9 cellular contexts compared by ENCODE assay signal in genomic region chr11:64231536-64231935, GRCh38. TPM values are rescaled to one million over a fixed set of nuclear protein-coding genes. Genes with fewer than 3 reads are reported as not detected.
DNase-seq lines count a peak whose midpoint lies in the region; ATAC-seq lines count a peak whose summit lies in the region.
"Had no signal": no experiment of that assay in that cellular context is flagged by ENCODE, and none has a peak within 500 bp of the region (broad histone marks: within the 10 kb centered on the region; RNA-seq: fewer than 3 reads in every experiment).

No MANE protein-coding gene starts in this region.

- H3K4me3 Mint-ChIP-seq in activated T-helper 2 cell treated with anti-CD3 and anti-CD28 coated beads, Interferon-gamma antibody, Interleukin-2, Interleukin-4, amounts not matched to agents 10 μg/mL and 5 μg/mL and 100 μg/mL, durations not matched to agents 14 hours and 24 hours and 36 hours (ENCODE audit: low read depth): peak overlapping the region; percentile 84
- H3K4me3 Mint-ChIP-seq in naive thymus-derived CD4-positive, alpha-beta T cell: peak overlapping the region; percentile 55 to 96 (median 90)

- H3K27me3 Mint-ChIP-seq in activated T-helper 2 cell treated with anti-CD3 and anti-CD28 coated beads, Interferon-gamma antibody, Interleukin-2, Interleukin-4, amounts not matched to agents 10 μg/mL and 5 μg/mL and 100 μg/mL, durations not matched to agents 14 hours and 24 hours and 36 hours (ENCODE audit: low read depth): no peaks in the 10 kb centered on the region
- H3K27me3 Mint-ChIP-seq in naive thymus-derived CD4-positive, alpha-beta T cell: no peaks in the 10 kb centered on the region

- DNase-seq in GM23248 (no peak), NCI-H748 treated with DMSO at 0.1 percent for 48 hours (lab: John Stamatoyannopoulos, UW) (no peak), KBM-7 (no peak), cerebellar nuclear complex (lab: John Stamatoyannopoulos, UW) (no peak)
- no peak for DNase-seq in activated T-helper 2 cell treated with anti-CD3 and anti-CD28 coated beads, Interferon-gamma antibody, Interleukin-2, Interleukin-4, amounts not matched to agents 10 μg/mL and 5 μg/mL and 100 μg/mL, durations not matched to agents 14 hours and 24 hours and 36 hours (ENCODE audit: low spot score)
- no peak for DNase-seq in naive thymus-derived CD4-positive, alpha-beta T cell
- no peak for DNase-seq in stimulated activated CD4-positive, alpha-beta T cell treated with anti-CD3 and anti-CD28 coated beads, Interleukin-12 subunit alpha, Interleukin-12 subunit beta, amount 100 ng/mL, for 4 hours
- DNase-seq: NCI-H2227 treated with DMSO at 0.1 percent for 48 hours had no signal

- POLR2A ChIA-PET in naive thymus-derived CD4-positive, alpha-beta T cell (lab: Charles Lee): interaction anchor here (0.8 to 8.3 kb wide), 8 partner anchors 8 to 38 kb away, joined by 3 to 94 read pairs (median 4); partner anchors contain the start of genes FERMT3, FKBP2 and PLCB3

- no peak overlapping the region for H2AFZ ChIP-seq in GM23248

- CTCF ChIA-PET in naive thymus-derived CD4-positive, alpha-beta T cell (lab: Charles Lee): interaction anchor here (2.0 kb wide), 1 partner anchor 69 kb away, joined by 6 read pairs; the partner anchor contains the start of gene CATSPERZ

- peak overlapping the region; percentile 65 to 79 (median 70); a peak in 17 of 20 replicates for H3K4me3 ChIP-seq in BLaER1 treated with 17β-estradiol and CSF1 and Interleukin-3, amounts not matched to agents 10 nM and 100 nM
- no peak overlapping the region for H3K4me3 ChIP-seq in GM23248
- H3K4me3 ChIP-seq in naive thymus-derived CD4-positive, alpha-beta T cell (ENCODE audit: low read length): no peak overlapping the region

- peaks cover 6% of the 10 kb centered on the region; the same call in 1 of the 2 replicates for H3F3A ChIP-seq in GM23248 (ENCODE audit: insufficient read depth)

- no peaks in the 10 kb centered on the region for H3K9me3 Mint-ChIP-seq in activated T-helper 2 cell treated with anti-CD3 and anti-CD28 coated beads, Interferon-gamma antibody, Interleukin-2, Interleukin-4, amounts not matched to agents 10 μg/mL and 5 μg/mL and 100 μg/mL, durations not matched to agents 14 hours and 24 hours and 36 hours
- H3K9me3 Mint-ChIP-seq in naive thymus-derived CD4-positive, alpha-beta T cell: no peaks in the 10 kb centered on the region

- peak overlapping the region in 8 of 11 experiments; percentile 38 to 89 (median 84); a peak in 14 of 22 replicates for H3K27ac ChIP-seq in BLaER1 treated with 17β-estradiol and CSF1 and Interleukin-3, amounts not matched to agents 10 nM and 100 nM
- no peak overlapping the region for H3K27ac ChIP-seq in GM23248
- H3K27ac ChIP-seq in naive thymus-derived CD4-positive, alpha-beta T cell (ENCODE audit: low read depth, low read length): peak overlapping the region; percentile 47

- no peaks in the 10 kb centered on the region for H3K9me3 ChIP-seq in BLaER1 treated with 17β-estradiol and CSF1 and Interleukin-3, amounts not matched to agents 10 nM and 100 nM (replicated peaks in 1 of 11)
- no peaks in the 10 kb centered on the region for H3K9me3 ChIP-seq in GM23248 (ENCODE audit: low read depth)
- H3K9me3 ChIP-seq in naive thymus-derived CD4-positive, alpha-beta T cell (ENCODE audit: control insufficient read depth in 2 of 3, low read length in 3 of 3): no peaks in the 10 kb centered on the region

- H3K4me1 ChIP-seq in BLaER1 treated with 17β-estradiol and CSF1 and Interleukin-3, amounts not matched to agents 10 nM and 100 nM: peaks cover 80 to 88% (median 83%) of the 10 kb centered on the region in 10 experiments
- H3K4me1 ChIP-seq in GM23248 (ENCODE audit: insufficient read depth): peaks cover 6% of the 10 kb centered on the region; the same call in 1 of the 2 replicates
- peaks cover 32 to 43% of the 10 kb centered on the region in 2 donors for H3K4me1 ChIP-seq in naive thymus-derived CD4-positive, alpha-beta T cell (ENCODE audit: control insufficient read depth in 2 of 2, insufficient read depth in 2 of 2, low read length in 2 of 2)

- H4K20me1 ChIP-seq in BLaER1 treated with 17β-estradiol and CSF1 and Interleukin-3, amounts not matched to agents 10 nM and 100 nM: peaks cover 0 to 38% (median 11%) of the 10 kb centered on the region in 11 experiments; a peak in 10 of 22 replicates
- H4K20me1 ChIP-seq in GM23248 (ENCODE audit: insufficient read depth): no peaks in the 10 kb centered on the region

- intact Hi-C loops in activated T-helper 2 cell treated with anti-CD3 and anti-CD28 coated beads, Interferon-gamma antibody, Interleukin-2, Interleukin-4, amounts not matched to agents 10 μg/mL and 5 μg/mL and 100 μg/mL, durations not matched to agents 14 hours and 24 hours and 36 hours (cut with micrococcal nuclease): no loop called here
- intact Hi-C loops in naive thymus-derived CD4-positive, alpha-beta T cell (cut with micrococcal nuclease): no loop called here

- in situ Hi-C loops in GM23248 (cut with MboI): no loop called here
- in situ Hi-C loops in KBM-7 (cut with MboI; ENCODE audit: low pct_unique_long_range_greater_than_20kb, low sequenced_read_pairs): no loop called here

- WGBS in GM23248 (ENCODE audit: low coverage in 1 of 2, low lambda C conversion rate in 2 of 2, missing lambda C conversion rate in 2 of 2), 2 experiments: 90 to 93% methylated on average over 5 to 6 of the region's 6 CpGs

- peaks cover 33% of the 10 kb centered on the region for H3K79me2 ChIP-seq in GM23248 (ENCODE audit: insufficient read depth)

- peak overlapping the region; percentile 94 to 100 (median 99) for H3K4me2 ChIP-seq in BLaER1 treated with 17β-estradiol and CSF1 and Interleukin-3, amounts not matched to agents 10 nM and 100 nM
- H3K4me2 ChIP-seq in GM23248 (ENCODE audit: unreplicated experiment): peak overlapping the region; percentile 82

- H3K36me3 Mint-ChIP-seq in activated T-helper 2 cell treated with anti-CD3 and anti-CD28 coated beads, Interferon-gamma antibody, Interleukin-2, Interleukin-4, amounts not matched to agents 10 μg/mL and 5 μg/mL and 100 μg/mL, durations not matched to agents 14 hours and 24 hours and 36 hours (ENCODE audit: low read depth): peaks cover 6% of the 10 kb centered on the region
- H3K36me3 Mint-ChIP-seq in naive thymus-derived CD4-positive, alpha-beta T cell: peaks cover 0 to 1% (median 0%) of the 10 kb centered on the region in 5 donors

- ATAC-seq in naive thymus-derived CD4-positive, alpha-beta T cell: no peak

- H3K9ac ChIP-seq in BLaER1 treated with 17β-estradiol and CSF1 and Interleukin-3, amounts not matched to agents 10 nM and 100 nM: peak overlapping the region in 10 of 11 experiments; percentile 11 to 89 (median 82); a peak in 18 of 22 replicates
- no peak overlapping the region for H3K9ac ChIP-seq in GM23248

- no peak overlapping the region for H3K27ac Mint-ChIP-seq in activated T-helper 2 cell treated with anti-CD3 and anti-CD28 coated beads, Interferon-gamma antibody, Interleukin-2, Interleukin-4, amounts not matched to agents 10 μg/mL and 5 μg/mL and 100 μg/mL, durations not matched to agents 14 hours and 24 hours and 36 hours
- peak overlapping the region in 8 of 9 donors; percentile 9 to 96 (median 84) for H3K27ac Mint-ChIP-seq in naive thymus-derived CD4-positive, alpha-beta T cell

- H3K4me1 Mint-ChIP-seq in activated T-helper 2 cell treated with anti-CD3 and anti-CD28 coated beads, Interferon-gamma antibody, Interleukin-2, Interleukin-4, amounts not matched to agents 10 μg/mL and 5 μg/mL and 100 μg/mL, durations not matched to agents 14 hours and 24 hours and 36 hours (ENCODE audit: low read depth): peaks cover 29% of the 10 kb centered on the region
- H3K4me1 Mint-ChIP-seq in naive thymus-derived CD4-positive, alpha-beta T cell: peaks cover 28 to 76% (median 55%) of the 10 kb centered on the region in 7 donors

- H3K9me2 ChIP-seq in GM23248 (ENCODE audit: insufficient read depth): no peaks in the 10 kb centered on the region

- H3K27me3 ChIP-seq in BLaER1 treated with 17β-estradiol and CSF1 and Interleukin-3, amounts not matched to agents 10 nM and 100 nM: no peaks in the 10 kb centered on the region
- H3K27me3 ChIP-seq in GM23248 (replicated peaks; ENCODE audit: insufficient read depth): no peaks in the 10 kb centered on the region
- H3K27me3 ChIP-seq in naive thymus-derived CD4-positive, alpha-beta T cell (ENCODE audit: control insufficient read depth in 2 of 2, insufficient read depth in 2 of 2, low read length in 2 of 2): no peaks in the 10 kb centered on the region

- peaks cover 0 to 13% (median 6%) of the 10 kb centered on the region in 11 experiments; a peak in 7 of 22 replicates for H3K36me3 ChIP-seq in BLaER1 treated with 17β-estradiol and CSF1 and Interleukin-3, amounts not matched to agents 10 nM and 100 nM
- no peaks in the 10 kb centered on the region for H3K36me3 ChIP-seq in GM23248 (ENCODE audit: low read depth)
- H3K36me3 ChIP-seq in naive thymus-derived CD4-positive, alpha-beta T cell (ENCODE audit: control insufficient read depth in 2 of 3, insufficient read depth in 3 of 3, low read length in 3 of 3): no peaks in the 10 kb centered on the region

RNA-seq across cellular contexts. Expression of gene DNAJC4, which starts 1.2 kb away (rescaled TPM):
- 2.7 and 11.0 TPM in 2 replicates for total RNA-seq in GM23248 (2014; rRNA removed; shearing (Covaris generic))
- 33.4 and 34.7 TPM in 2 replicates for polyA plus RNA-seq in GM23248 (2016; fragmentation: Nextera tagmentation; extraction: Ambion mirVana)
- 24.5 and 25.8 TPM in 2 replicates for total RNA-seq in activated T-helper 2 cell treated with anti-CD3 and anti-CD28 coated beads, Interferon-gamma antibody, Interleukin-2, Interleukin-4, amounts not matched to agents 10 μg/mL and 5 μg/mL and 100 μg/mL, durations not matched to agents 14 hours and 24 hours and 36 hours
- 10 to 100 TPM; 39.3 to 61.7 (median 47.4) TPM for total RNA-seq in naive thymus-derived CD4-positive, alpha-beta T cell
- 10 to 100 TPM; 24.3 to 26.7 TPM for polyA plus RNA-seq in naive thymus-derived CD4-positive, alpha-beta T cell

RNA-seq across cellular contexts. Expression of gene VEGFB, which starts 2.8 kb away (rescaled TPM):
- total RNA-seq in GM23248 (2014; rRNA removed; shearing (Covaris generic)): 17.7 and 27.8 TPM in 2 replicates
- 21.6 and 22.6 TPM in 2 replicates for polyA plus RNA-seq in GM23248 (2016; fragmentation: Nextera tagmentation; extraction: Ambion mirVana)
- total RNA-seq in activated T-helper 2 cell treated with anti-CD3 and anti-CD28 coated beads, Interferon-gamma antibody, Interleukin-2, Interleukin-4, amounts not matched to agents 10 μg/mL and 5 μg/mL and 100 μg/mL, durations not matched to agents 14 hours and 24 hours and 36 hours: 67.4 and 82.0 TPM in 2 replicates
- total RNA-seq in naive thymus-derived CD4-positive, alpha-beta T cell: 10 to 100 TPM; 30.6 to 99.5 (median 88.0) TPM
- 10 to 100 TPM; 12.9 to 15.3 TPM for polyA plus RNA-seq in naive thymus-derived CD4-positive, alpha-beta T cell

RNA-seq across cellular contexts. Expression of gene NUDT22, which starts 5.5 kb away (rescaled TPM):
- 75.9 and 97.9 TPM in 2 replicates for total RNA-seq in GM23248 (2014; rRNA removed; shearing (Covaris generic))
- polyA plus RNA-seq in GM23248 (2016; fragmentation: Nextera tagmentation; extraction: Ambion mirVana): 74.5 and 78.9 TPM in 2 replicates
- total RNA-seq in activated T-helper 2 cell treated with anti-CD3 and anti-CD28 coated beads, Interferon-gamma antibody, Interleukin-2, Interleukin-4, amounts not matched to agents 10 μg/mL and 5 μg/mL and 100 μg/mL, durations not matched to agents 14 hours and 24 hours and 36 hours: 72.8 and 77.0 TPM in 2 replicates
- total RNA-seq in naive thymus-derived CD4-positive, alpha-beta T cell: 10 to 100 TPM; 47.8 to 94.0 (median 78.3) TPM
- polyA plus RNA-seq in naive thymus-derived CD4-positive, alpha-beta T cell: 10 to 100 TPM; 40.7 to 51.2 TPM

RNA-seq across cellular contexts. Expression of gene TRPT1, which starts 5.5 kb away (rescaled TPM):
- total RNA-seq in GM23248 (2014; rRNA removed; shearing (Covaris generic)): 53.7 and 66.0 TPM in 2 replicates
- 50.7 and 54.7 TPM in 2 replicates for polyA plus RNA-seq in GM23248 (2016; fragmentation: Nextera tagmentation; extraction: Ambion mirVana)
- 33.7 and 35.5 TPM in 2 replicates for total RNA-seq in activated T-helper 2 cell treated with anti-CD3 and anti-CD28 coated beads, Interferon-gamma antibody, Interleukin-2, Interleukin-4, amounts not matched to agents 10 μg/mL and 5 μg/mL and 100 μg/mL, durations not matched to agents 14 hours and 24 hours and 36 hours
- total RNA-seq in naive thymus-derived CD4-positive, alpha-beta T cell: 10 to 100 TPM; 24.0 to 53.0 (median 27.2) TPM
- polyA plus RNA-seq in naive thymus-derived CD4-positive, alpha-beta T cell: 10 to 100 TPM; 50.0 to 53.7 TPM

RNA-seq across cellular contexts. Expression of gene FKBP2, which starts 9.4 kb away (rescaled TPM):
- total RNA-seq in GM23248 (2014; rRNA removed; shearing (Covaris generic)): 40.7 and 54.4 TPM in 2 replicates
- polyA plus RNA-seq in GM23248 (2016; fragmentation: Nextera tagmentation; extraction: Ambion mirVana): 185 and 188 TPM in 2 replicates
- 36.6 and 37.1 TPM in 2 replicates for total RNA-seq in activated T-helper 2 cell treated with anti-CD3 and anti-CD28 coated beads, Interferon-gamma antibody, Interleukin-2, Interleukin-4, amounts not matched to agents 10 μg/mL and 5 μg/mL and 100 μg/mL, durations not matched to agents 14 hours and 24 hours and 36 hours
- 10 to 100 TPM; 20.3 to 46.6 (median 33.5) TPM for total RNA-seq in naive thymus-derived CD4-positive, alpha-beta T cell
- 10 to 100 TPM; 61.8 to 81.4 TPM for polyA plus RNA-seq in naive thymus-derived CD4-positive, alpha-beta T cell

Comparison
In these comparisons a context has a peak if more than half of its experiments do, and no peak if none do; other contexts are left out.
1. H3K4me3 ChIP-seq: peak in BLaER1 treated with 17β-estradiol and CSF1 and Interleukin-3, amounts not matched to agents 10 nM and 100 nM (10 of 10); none in GM23248 (single experiment) and naive thymus-derived CD4-positive, alpha-beta T cell (single experiment).